1 cellular context compared by ENCODE assay signal in the genomic region with DNA sequence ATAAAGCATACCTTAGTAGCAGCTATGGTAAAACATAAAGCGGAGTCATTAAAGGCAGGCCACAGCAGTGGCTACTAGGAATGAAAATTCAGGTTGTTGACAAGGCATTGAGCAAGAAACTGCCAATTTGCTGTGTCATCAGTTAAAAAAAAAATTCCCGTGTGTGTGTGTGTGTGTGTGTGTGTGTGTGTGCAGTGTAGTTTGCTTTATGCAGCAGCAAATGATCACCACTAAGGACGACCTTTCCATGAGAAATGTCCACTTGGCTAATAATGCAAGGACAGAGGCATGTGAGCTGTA.
TF ChIP-seq lines count a peak whose summit lies in the region.

No MANE protein-coding gene starts in this region.

TF ChIP-seq in IMR-90, 13 proteins besides CTCF, POLR2A, EP300 and RAD21 (continued from another document):
- TF ChIP-seq, protein P1, sequence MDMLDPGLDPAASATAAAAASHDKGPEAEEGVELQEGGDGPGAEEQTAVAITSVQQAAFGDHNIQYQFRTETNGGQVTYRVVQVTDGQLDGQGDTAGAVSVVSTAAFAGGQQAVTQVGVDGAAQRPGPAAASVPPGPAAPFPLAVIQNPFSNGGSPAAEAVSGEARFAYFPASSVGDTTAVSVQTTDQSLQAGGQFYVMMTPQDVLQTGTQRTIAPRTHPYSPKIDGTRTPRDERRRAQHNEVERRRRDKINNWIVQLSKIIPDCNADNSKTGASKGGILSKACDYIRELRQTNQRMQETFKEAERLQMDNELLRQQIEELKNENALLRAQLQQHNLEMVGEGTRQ (IDR thresholded peaks at IDR 0.05; ENCODE audit: low read depth, low read length): no peak
- TF ChIP-seq, protein P2, sequence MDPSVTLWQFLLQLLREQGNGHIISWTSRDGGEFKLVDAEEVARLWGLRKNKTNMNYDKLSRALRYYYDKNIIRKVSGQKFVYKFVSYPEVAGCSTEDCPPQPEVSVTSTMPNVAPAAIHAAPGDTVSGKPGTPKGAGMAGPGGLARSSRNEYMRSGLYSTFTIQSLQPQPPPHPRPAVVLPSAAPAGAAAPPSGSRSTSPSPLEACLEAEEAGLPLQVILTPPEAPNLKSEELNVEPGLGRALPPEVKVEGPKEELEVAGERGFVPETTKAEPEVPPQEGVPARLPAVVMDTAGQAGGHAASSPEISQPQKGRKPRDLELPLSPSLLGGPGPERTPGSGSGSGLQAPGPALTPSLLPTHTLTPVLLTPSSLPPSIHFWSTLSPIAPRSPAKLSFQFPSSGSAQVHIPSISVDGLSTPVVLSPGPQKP (IDR thresholded peaks at IDR 0.05; ENCODE audit: borderline replicate concordance, low read depth, low read length): no peak
- TF ChIP-seq FOS (IDR thresholded peaks at IDR 0.05; ENCODE audit: low read depth, low read length) (no peak), CHD1 (IDR thresholded peaks at IDR 0.05; ENCODE audit: low read depth, low read length) (no peak), MXI1 (IDR thresholded peaks at IDR 0.05; ENCODE audit: borderline replicate concordance, low read depth, low read length) (no peak), MAZ (IDR thresholded peaks at IDR 0.05; ENCODE audit: borderline replicate concordance, low read depth, low read length) (no peak), MAFK (IDR thresholded peaks at IDR 0.05; ENCODE audit: low read depth, low read length) (peak; percentile 85), CEBPB (IDR thresholded peaks at IDR 0.05; ENCODE audit: low read depth, low read length) (no peak)
